8 cellular contexts compared by ENCODE assay signal in genomic region chrX:24241822-24242648, GRCh38.
A peak's percentile ranks its signal among the peaks of the same experiment; 100 is the strongest.
DNase-seq lines count a peak whose midpoint lies in the region; ATAC-seq and TF ChIP-seq lines count a peak whose summit lies in the region.

No MANE protein-coding gene starts in this region.

- no peak for TF ChIP-seq EP300 in esophagus muscularis mucosa (IDR thresholded peaks at IDR 0.05)

- peak; percentile 41 for ATAC-seq in HG03135 (IDR thresholded peaks at IDR 0.05; ENCODE audit: unreplicated experiment)
- ATAC-seq in HG02981 (IDR thresholded peaks at IDR 0.05; ENCODE audit: unreplicated experiment): no peak
- ATAC-seq in HG03196 (IDR thresholded peaks at IDR 0.05; ENCODE audit: unreplicated experiment): no peak

- H3K4me3 Mint-ChIP-seq in osteocyte (ENCODE audit: unreplicated experiment): no peak overlapping the region

- no peaks in the 10 kb centered on the region for H3K27me3 Mint-ChIP-seq in osteocyte (ENCODE audit: unreplicated experiment)

- peaks cover 0 to 32% (median 8%) of the 10 kb centered on the region in 4 donors for H3K4me1 ChIP-seq in esophagus muscularis mucosa

- H3K9me3 ChIP-seq in esophagus muscularis mucosa: no peaks in the 10 kb centered on the region

- WGBS in esophagus muscularis mucosa: 50% methylated on average over 13 of the region's 13 CpGs

- H3K9me3 Mint-ChIP-seq in osteocyte (ENCODE audit: unreplicated experiment): no peaks in the 10 kb centered on the region

- TF ChIP-seq CTCF in GM12874 (IDR thresholded peaks at IDR 0.05; ENCODE audit: insufficient read depth, low read depth, low read length) (peak; percentile 21; the same call in 1 of the 2 replicates), esophagus muscularis mucosa (IDR thresholded peaks at IDR 0.05) (peak; percentile 33 to 44 (median 38)), osteocyte (IDR thresholded peaks at IDR 0.05) (peak; percentile 65)

- peak overlapping the region; percentile 88 for H3K27ac Mint-ChIP-seq in osteocyte (ENCODE audit: unreplicated experiment)

- DNase-seq in AG20443 (ENCODE audit: low spot score) (peak; percentile 6), OCI-M1 (lab: John Stamatoyannopoulos, UW) (peak; percentile 58), esophagus muscularis mucosa (ENCODE audit: extremely low spot score) (no peak), osteocyte (ENCODE audit: extremely low spot score, unreplicated experiment) (peak; percentile 51)

- no peak overlapping the region for H3K4me3 ChIP-seq in esophagus muscularis mucosa

- intact Hi-C loops in esophagus muscularis mucosa (cut with DNase I): loop anchor here (2.0 kb wide), 2 partner anchors 87 to 159 kb away; no protein-coding TSS in a partner anchor

- H3K36me3 ChIP-seq in esophagus muscularis mucosa: no peaks in the 10 kb centered on the region

- H3K27me3 ChIP-seq in esophagus muscularis mucosa: no peaks in the 10 kb centered on the region

- no peak for TF ChIP-seq POLR2A in esophagus muscularis mucosa (IDR thresholded peaks at IDR 0.05; ENCODE audit: low read depth)

- peak overlapping the region in 1 of 4 donors; percentile 42 for H3K27ac ChIP-seq in esophagus muscularis mucosa (replicated peaks in 1 of 4)

- H3K36me3 Mint-ChIP-seq in osteocyte (ENCODE audit: unreplicated experiment): no peaks in the 10 kb centered on the region

- peaks cover 41% of the 10 kb centered on the region for H3K4me1 Mint-ChIP-seq in osteocyte (ENCODE audit: unreplicated experiment)
